ENCODE assay signal across 8 cellular contexts in the genomic region with DNA sequence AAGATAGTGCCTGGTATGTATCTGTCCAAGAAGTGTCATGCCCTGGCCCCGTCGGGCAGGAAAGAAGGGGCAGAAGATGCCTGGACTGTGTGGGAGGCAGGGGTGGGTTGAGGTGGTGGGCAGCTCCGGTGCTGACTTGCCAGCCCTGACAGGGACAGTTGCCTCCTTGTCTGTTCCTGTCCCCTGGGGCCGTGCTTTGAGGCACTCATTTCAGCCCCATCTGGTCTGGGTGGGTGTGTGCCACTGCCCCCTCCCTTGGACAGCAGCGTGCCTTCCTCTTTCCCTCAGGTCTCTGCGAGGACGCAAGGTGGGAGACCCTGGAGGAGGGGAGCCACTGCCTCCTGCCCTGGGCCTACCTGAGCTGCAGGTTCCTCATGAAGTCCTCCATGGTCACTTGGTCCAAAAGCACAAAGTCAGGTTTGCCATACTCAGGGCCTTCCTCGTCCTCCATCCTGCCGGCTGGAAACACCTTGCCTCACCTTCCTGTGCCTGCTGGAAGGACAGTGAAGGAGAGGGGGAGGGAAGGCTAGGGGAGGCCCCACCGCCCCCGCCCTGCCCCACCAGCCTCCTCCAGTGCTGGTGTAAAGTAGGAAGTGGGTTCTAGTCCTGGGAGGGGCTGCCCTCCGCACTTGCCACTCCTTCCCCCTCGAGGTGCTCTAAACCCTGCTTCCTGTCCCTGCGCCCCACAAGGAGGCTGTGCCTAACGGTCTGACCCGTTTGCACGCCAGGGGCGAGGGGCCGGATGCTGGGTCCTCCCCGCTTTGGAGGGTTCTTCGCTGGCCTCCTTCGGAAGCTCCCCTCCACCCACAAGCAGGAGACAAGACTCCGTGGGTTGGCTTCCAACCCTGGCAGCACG. TPM values are rescaled to one million over a fixed set of nuclear protein-coding genes. Genes with fewer than 3 reads are reported as not detected.
DNase-seq lines count a peak whose midpoint lies in the region; ATAC-seq and TF ChIP-seq lines count a peak whose summit lies in the region.

Gene MYO1G, minus strand, starts transcription at position 505 of the 856 bp plus-strand sequence. Its CDS starts 54 bp downstream, at position 451.

- in situ Hi-C loops in brain microvascular endothelial cell (cut with HindIII; ENCODE audit: low pct_ligation_motif_present, low sequenced_read_pairs) = no loop called here

- H3K27me3 ChIP-seq in brain microvascular endothelial cell (replicated peaks) = no peaks in the 10 kb centered on the region

- ATAC-seq in GM19025 (IDR thresholded peaks at IDR 0.05; ENCODE audit: low read depth, unreplicated experiment) (peak; percentile 57), HG03139 (IDR thresholded peaks at IDR 0.05; ENCODE audit: unreplicated experiment) (peak; percentile 63)

- no peak within 1 kb of the TSS for H3K4me3 ChIP-seq in brain microvascular endothelial cell (ENCODE audit: low read depth, low read length)

- TF ChIP-seq CTCF in brain microvascular endothelial cell (IDR thresholded peaks at IDR 0.05; ENCODE audit: low read depth, low read length, missing control alignments) = no peak

- peak; percentile 77 for DNase-seq in UCSD-AML1 (lab: John Stamatoyannopoulos, UW; ENCODE audit: unreplicated experiment)
- DNase-seq in central memory CD4-positive, alpha-beta T cell = peak; percentile 93
- DNase-seq in posterior vena cava (ENCODE audit: low spot score) = peak; percentile 85
- no peak for DNase-seq in brain microvascular endothelial cell
- DNase-seq in foreskin melanocyte = no peak
- DNase-seq in RKO (ENCODE audit: low spot score) = no peak

- intact Hi-C loops in posterior vena cava (cut with DNase I) = loop anchor here (10.0 kb wide), 2 partner anchors 126 to 156 kb away; no protein-coding TSS in a partner anchor

- H3K36me3 ChIP-seq in brain microvascular endothelial cell (replicated peaks) = peaks cover 22% of the 10 kb centered on the region

- no peak within 1 kb of the TSS for H3K27ac ChIP-seq in brain microvascular endothelial cell

RNA-seq across cellular contexts. Expression of gene MYO1G, which starts in this region (rescaled TPM):
- 1 to 10 TPM; 4.9 to 6.3 TPM for total RNA-seq in posterior vena cava

Comparison
In these comparisons a context has a peak if more than half of its experiments do, and no peak if none do; other contexts are left out.
1. DNase-seq: peak in UCSD-AML1 (single experiment), central memory CD4-positive, alpha-beta T cell (single experiment) and posterior vena cava (single experiment); none in brain microvascular endothelial cell (single experiment), foreskin melanocyte (single experiment) and RKO (single experiment).